ENCODE assay signal across 14 cellular contexts in the genomic region with DNA sequence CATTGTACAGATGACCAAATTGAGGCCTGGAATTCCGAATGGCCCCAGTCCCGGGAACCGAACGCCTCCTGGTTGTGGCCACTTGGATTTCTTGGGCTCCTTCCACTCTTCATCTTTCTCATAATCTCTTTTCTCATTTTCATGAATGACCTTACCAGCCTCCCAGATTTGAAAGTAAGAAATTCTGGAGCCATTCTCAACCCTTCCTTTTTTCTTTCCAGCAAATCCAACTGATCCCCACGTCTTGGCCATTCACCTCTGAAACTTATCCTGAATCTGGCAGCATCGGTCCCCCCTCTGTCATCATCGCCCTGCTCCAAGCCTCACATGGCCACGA. TPM values are rescaled to one million over a fixed set of nuclear protein-coding genes. Genes with fewer than 3 reads are reported as not detected.
DNase-seq lines count a peak whose midpoint lies in the region; ATAC-seq and TF ChIP-seq lines count a peak whose summit lies in the region.
"Had no signal": no experiment of that assay in that cellular context is flagged by ENCODE, and none has a peak within 500 bp of the region (broad histone marks: within the 10 kb centered on the region; RNA-seq: fewer than 3 reads in every experiment).

No MANE protein-coding gene starts in this region.

- H3K4me3 Mint-ChIP-seq in CD4-positive, alpha-beta T cell: peak overlapping the region; percentile 12
- H3K4me3 Mint-ChIP-seq in T-helper 17 cell (peak overlapping the region; percentile 86), mesothelial cell of epicardium (peak overlapping the region; percentile 6)

- peaks cover 23% of the 10 kb centered on the region for H3K4me1 Mint-ChIP-seq in CD4-positive, alpha-beta T cell (ENCODE audit: low read depth)
- H3K4me1 Mint-ChIP-seq in T-helper 17 cell (peaks cover 25% of the 10 kb centered on the region), mesothelial cell of epicardium (peaks cover 5% of the 10 kb centered on the region)

- no peak for DNase-seq in CD4-positive, alpha-beta T cell
- DNase-seq in T-helper 17 cell: no peak
- DNase-seq in mesothelial cell of epicardium (ENCODE audit: low spot score in 2 of 2, unreplicated experiment in 2 of 2): no peak
- no peak for DNase-seq in adrenal gland
- no peak for DNase-seq in GM19238 (ENCODE audit: insufficient read length, low spot score)

- peaks cover 77% of the 10 kb centered on the region for H3K27me3 Mint-ChIP-seq in CD4-positive, alpha-beta T cell
- H3K27me3 Mint-ChIP-seq in T-helper 17 cell (peaks cover 66% of the 10 kb centered on the region), mesothelial cell of epicardium (ENCODE audit: low read depth) (peaks cover 71% of the 10 kb centered on the region)

- H3K9me3 ChIP-seq in CD4-positive, alpha-beta T cell (ENCODE audit: control insufficient read depth, low read length): no peaks in the 10 kb centered on the region
- H3K9me3 ChIP-seq in T-helper 17 cell (ENCODE audit: control insufficient read depth, low read length, poor library complexity, severe bottlenecking) (no peaks in the 10 kb centered on the region), adrenal gland (replicated peaks in 1 of 3) (no peaks in the 10 kb centered on the region)
- H3K9me3 ChIP-seq: body of pancreas, right atrium auricular region, SK-N-SH had no signal

- no peaks in the 10 kb centered on the region for H3K36me3 ChIP-seq in adrenal gland (replicated peaks in 1 of 2)
- H3K36me3 ChIP-seq: right atrium auricular region had no signal

- H3K36me3 Mint-ChIP-seq in CD4-positive, alpha-beta T cell (ENCODE audit: low read depth): no peaks in the 10 kb centered on the region
- H3K36me3 Mint-ChIP-seq in T-helper 17 cell (ENCODE audit: low read depth) (peaks cover 12% of the 10 kb centered on the region), mesothelial cell of epicardium (no peaks in the 10 kb centered on the region)

- H3K27me3 ChIP-seq in CD4-positive, alpha-beta T cell (ENCODE audit: control insufficient read depth, insufficient read depth, low read length): peaks cover 61% of the 10 kb centered on the region
- H3K27me3 ChIP-seq in adrenal gland: no peaks in the 10 kb centered on the region
- H3K27me3 ChIP-seq: body of pancreas had no signal

- peaks cover 0 to 12% of the 10 kb centered on the region in 2 donors for H3K4me1 ChIP-seq in adrenal gland (replicated peaks in 1 of 2)

- CTCF ChIA-PET in CD4-positive, alpha-beta T cell (lab: Charles Lee): interaction anchor here (0.6 to 2.0 kb wide), 17 partner anchors 10 to 649 kb away, joined by 3 to 14 read pairs (median 4); no protein-coding TSS in a partner anchor

- TF ChIP-seq CTCF in 22Rv1 (IDR thresholded peaks at IDR 0.05): peak; percentile 54
- no peak for TF ChIP-seq CTCF in CD4-positive, alpha-beta T cell (IDR thresholded peaks at IDR 0.05)
- no peak for TF ChIP-seq CTCF in mesothelial cell of epicardium (IDR thresholded peaks at IDR 0.05; ENCODE audit: unreplicated experiment)
- no peak for TF ChIP-seq CTCF in adrenal gland (IDR thresholded peaks at IDR 0.05)

- 40 to 41% (median 40%) methylated on average over 8 of the region's 8 CpGs for WGBS in adrenal gland, 4 donors

- no peak for TF ChIP-seq POLR2A in adrenal gland (IDR thresholded peaks at IDR 0.05)

- POLR2A ChIA-PET in CD4-positive, alpha-beta T cell (lab: Charles Lee): interaction anchor here (1.4 kb wide), 1 partner anchor 51 kb away, joined by 5 read pairs; the partner anchor contains the start of gene ZNF335

- H3K27ac ChIP-seq in 22Rv1: no peak overlapping the region
- no peak overlapping the region for H3K27ac ChIP-seq in CD4-positive, alpha-beta T cell (ENCODE audit: low read depth, low read length)
- no peak overlapping the region for H3K27ac ChIP-seq in adrenal gland
- H3K27ac ChIP-seq: body of pancreas, right atrium auricular region had no signal

- intact Hi-C loops in CD4-positive, alpha-beta T cell (cut with DNase I, micrococcal nuclease): loop anchor here (1.0 to 5.0 kb wide), 6 partner anchors 64 to 658 kb away; partner anchors contain the start of gene PCIF1 (in 1 of the 2)
- intact Hi-C loops in adrenal gland (cut with DNase I): loop anchor here (5.0 to 10.0 kb wide), 3 partner anchors 52 to 152 kb away; partner anchors contain the start of gene NCOA5 (in 1 of the 2)

- no peak overlapping the region for H3K27ac Mint-ChIP-seq in CD4-positive, alpha-beta T cell
- H3K27ac Mint-ChIP-seq in T-helper 17 cell (peak overlapping the region; percentile 2), mesothelial cell of epicardium (no peak overlapping the region)

- no peak for ATAC-seq in CD4-positive, alpha-beta T cell (ENCODE audit: poor library complexity)
- ATAC-seq in T-helper 17 cell (no peak), HG03342 (IDR thresholded peaks at IDR 0.05; ENCODE audit: unreplicated experiment) (no peak), HG02588 (IDR thresholded peaks at IDR 0.05; ENCODE audit: unreplicated experiment) (no peak)
- ATAC-seq: body of pancreas had no signal

- no peaks in the 10 kb centered on the region for H3K9me3 Mint-ChIP-seq in CD4-positive, alpha-beta T cell
- no peaks in the 10 kb centered on the region for H3K9me3 Mint-ChIP-seq in mesothelial cell of epicardium

- H3K4me3 ChIP-seq in adrenal gland: no peak overlapping the region
- H3K4me3 ChIP-seq: body of pancreas had no signal

RNA-seq across cellular contexts. Expression of gene SLC12A5, which starts 5.9 kb away (rescaled TPM):
- total RNA-seq in CD4-positive, alpha-beta T cell: 1 to 10 TPM; 1.3 to 2.4 TPM
- total RNA-seq in T-helper 17 cell (not detected), mesothelial cell of epicardium (6.9 to 9.1 TPM (median 7.7 TPM) in 3 replicates), adrenal gland (10 to 100 TPM in 5 of 8 donors, 1 to 10 TPM in 2, under 1 TPM in 1; 0.30 to 24.5 (median 14.5) TPM)
- polyA plus RNA-seq in adrenal gland: 100 to 1,000 TPM in 2 of 3 donors, 10 to 100 TPM in 1; 15.0 to 121 (median 120) TPM
- total RNA-seq: body of pancreas, esophagus mucosa, right atrium auricular region had no signal

RNA-seq across cellular contexts. Expression of gene MMP9, which starts 14.4 kb away (rescaled TPM):
- 1 to 10 TPM; 1.6 to 2.2 TPM for total RNA-seq in CD4-positive, alpha-beta T cell
- 1 to 10 TPM; 2.6 to 2.7 TPM for total RNA-seq in T-helper 17 cell
- total RNA-seq in mesothelial cell of epicardium: 0.11 TPM in 1 of 3 replicates, not detected in the others
- total RNA-seq in adrenal gland: under 1 TPM in 7 of 8 donors, not detected in 1; 0.18 to 0.97 (median 0.37) TPM
- 1 to 10 TPM in 1 of 3 donors, under 1 TPM in 2; 0.07 to 1.2 (median 0.51) TPM for polyA plus RNA-seq in adrenal gland
- total RNA-seq: lung microvascular endothelial cell, OCI-LY7 had no signal

RNA-seq across cellular contexts. Expression of gene ZNF335, which starts 51.1 kb away (rescaled TPM):
- 10 to 100 TPM; 67.3 to 74.6 TPM for total RNA-seq in CD4-positive, alpha-beta T cell
- total RNA-seq in T-helper 17 cell: 100 to 1,000 TPM in 1 of 2 donors, 10 to 100 TPM in 1; 95.1 to 129 TPM
- 31.1 to 33.5 TPM (median 31.6 TPM) in 3 replicates for total RNA-seq in mesothelial cell of epicardium
- 10 to 100 TPM; 11.1 to 29.9 (median 17.7) TPM for total RNA-seq in adrenal gland
- 10 to 100 TPM in 2 of 3 donors, 1 to 10 TPM in 1; 5.4 to 45.1 (median 29.5) TPM for polyA plus RNA-seq in adrenal gland

Comparison
In these comparisons a context has a peak if more than half of its experiments do, and no peak if none do; other contexts are left out.
1. H3K4me3 Mint-ChIP-seq: peak in every context shown above with its lines; median percentile 86 in T-helper 17 cell; 12 in CD4-positive, alpha-beta T cell; 6 in mesothelial cell of epicardium.